Comparison of ENCODE assay signal across 22 cellular contexts in the genomic region with DNA sequence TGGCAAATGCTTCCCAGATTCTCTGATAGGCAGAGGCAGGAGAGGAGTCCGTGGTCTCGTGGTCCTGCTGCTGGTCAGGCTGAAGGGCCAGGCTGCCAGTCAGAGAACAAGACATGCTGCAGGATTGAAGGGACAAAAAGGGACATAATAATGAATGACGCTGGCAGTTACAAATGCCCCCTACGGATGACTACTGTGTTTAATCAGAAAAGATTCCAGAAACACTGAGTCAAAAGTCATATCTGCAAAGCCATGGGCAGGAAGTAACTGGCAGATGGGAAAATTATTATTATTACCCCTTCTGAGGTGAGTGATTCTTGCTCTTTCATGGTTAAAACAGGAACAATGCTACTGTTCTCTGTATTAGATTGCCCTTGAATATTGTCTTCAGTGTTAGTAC. TPM values are rescaled to one million over a fixed set of nuclear protein-coding genes. Genes with fewer than 3 reads are reported as not detected.
DNase-seq lines count a peak whose midpoint lies in the region; TF ChIP-seq lines count a peak whose summit lies in the region.
"Had no signal": no experiment of that assay in that cellular context is flagged by ENCODE, and none has a peak within 500 bp of the region (broad histone marks: within the 10 kb centered on the region; RNA-seq: fewer than 3 reads in every experiment).

No MANE protein-coding gene starts in this region.

- no peaks in the 10 kb centered on the region for H3K36me3 ChIP-seq in GM23248 (ENCODE audit: low read depth)
- no peaks in the 10 kb centered on the region for H3K36me3 ChIP-seq in HAP-1 (replicated peaks)
- H3K36me3 ChIP-seq: SJSA1 had no signal

- in situ Hi-C loops in GM23248 (cut with MboI), result no loop called here
- in situ Hi-C loops in HAP-1 (cut with MboI; ENCODE audit: low sequenced_read_pairs), result no loop called here

- no peak overlapping the region for H3K27ac ChIP-seq in GM23248
- H3K27ac ChIP-seq: C4-2B, KMS-11, SJSA1 had no signal

- no peak overlapping the region for H3K27ac Mint-ChIP-seq in type B pancreatic cell
- H3K27ac Mint-ChIP-seq: GM23338 had no signal

- TF ChIP-seq CTCF in type B pancreatic cell (conservative IDR thresholded peaks at IDR 0.05), result no peak

- H3K27me3 Mint-ChIP-seq in type B pancreatic cell, result no peaks in the 10 kb centered on the region

- no peak overlapping the region for H3K4me2 ChIP-seq in GM23248 (ENCODE audit: unreplicated experiment)
- H3K4me2 ChIP-seq: GM23338, KMS-11 had no signal

- H3K9me2 ChIP-seq in GM23248 (ENCODE audit: insufficient read depth), result no peaks in the 10 kb centered on the region

- H3K4me1 Mint-ChIP-seq in type B pancreatic cell (ENCODE audit: unreplicated experiment), result no peaks in the 10 kb centered on the region
- H3K4me1 Mint-ChIP-seq: GM23338 had no signal

- H3K27me3 ChIP-seq in GM23248 (replicated peaks; ENCODE audit: insufficient read depth), result no peaks in the 10 kb centered on the region
- no peaks in the 10 kb centered on the region for H3K27me3 ChIP-seq in HAP-1 (ENCODE audit: low read depth)
- H3K27me3 ChIP-seq: SJSA1 had no signal

- H3K79me2 ChIP-seq in GM23248 (ENCODE audit: insufficient read depth), result no peaks in the 10 kb centered on the region

- peaks cover 4% of the 10 kb centered on the region for H3K9me3 Mint-ChIP-seq in type B pancreatic cell

- H4K20me1 ChIP-seq in GM23248 (ENCODE audit: insufficient read depth), result no peaks in the 10 kb centered on the region

- H3F3A ChIP-seq in GM23248 (ENCODE audit: insufficient read depth), result no peaks in the 10 kb centered on the region

- no peak overlapping the region for H3K4me3 ChIP-seq in GM23248
- H3K4me3 ChIP-seq in HAP-1, result no peak overlapping the region
- H3K4me3 ChIP-seq: GM23338, SJSA1 had no signal

- H3K4me1 ChIP-seq in GM23248 (ENCODE audit: insufficient read depth) (peaks cover 9% of the 10 kb centered on the region; the same call in 1 of the 2 replicates), HAP-1 (no peaks in the 10 kb centered on the region)

- 0 out of 2 replicates have a peak overlapping the region, but pooled peaks have one; percentile 33 for H2AFZ ChIP-seq in GM23248

- WGBS in GM23248 (ENCODE audit: low coverage in 1 of 2, low lambda C conversion rate in 2 of 2, missing lambda C conversion rate in 2 of 2), 2 experiments, result 52 to 53% methylated on average over 4 of the region's 4 CpGs

- H3K36me3 Mint-ChIP-seq in type B pancreatic cell, result peaks cover 3% of the 10 kb centered on the region

- peak; percentile 61 for DNase-seq in A172 (ENCODE audit: low spot score)
- DNase-seq in GM23248, result peak; percentile 15
- peak; percentile 20 for DNase-seq in astrocyte of the hippocampus (ENCODE audit: low read depth, low spot score)
- DNase-seq in myocyte (ENCODE audit: low read depth), result peak; percentile 39
- DNase-seq in CD1c-positive myeloid dendritic cell (ENCODE audit: extremely low spot score), result no peak
- no peak for DNase-seq in type B pancreatic cell (ENCODE audit: extremely low spot score, unreplicated experiment)
- no peak for DNase-seq in HAP-1 (ENCODE audit: low spot score in 2 of 2)
- no peak for DNase-seq in activated gamma-delta T cell (lab: John Stamatoyannopoulos, UW)
- DNase-seq: 8988T; AML-193; HCEC 1CT; NCI-H1105 treated with DMSO at 0.1 percent for 48 hours; NCI-H2029 treated with DMSO at 0.1 percent for 48 hours; NCI-H345; NCI-H524; NCI-H774; NK-92 treated with Interleukin-12 subunit alpha and Interleukin-12 subunit beta, amount 100 ng/mL, for 24 hours had no signal

- no peaks in the 10 kb centered on the region for H3K9me3 ChIP-seq in GM23248 (ENCODE audit: low read depth)
- H3K9me3 ChIP-seq in HAP-1, result no peaks in the 10 kb centered on the region

- no peak overlapping the region for H3K9ac ChIP-seq in GM23248
- H3K9ac ChIP-seq: KMS-11 had no signal

- H3K4me3 Mint-ChIP-seq in type B pancreatic cell, result no peak overlapping the region
- H3K4me3 Mint-ChIP-seq: GM23338 had no signal

RNA-seq across cellular contexts. Expression of a gene that starts 19.0 kb away (rescaled TPM):
- not detected in 2 replicates for total RNA-seq in A172 (2014; rRNA removed; shearing (Covaris generic))
- total RNA-seq in GM23248 (2014; rRNA removed; shearing (Covaris generic)), result under 0.01 and 0.25 TPM in 2 replicates
- not detected in 2 replicates for polyA plus RNA-seq in GM23248 (2016; fragmentation: Nextera tagmentation; extraction: Ambion mirVana)
- 0.16 TPM in 1 of 2 replicates, not detected in the other for total RNA-seq in myocyte
- 0.03 TPM for polyA plus RNA-seq in myocyte (2012)
- 2.8 and 7.2 TPM in 2 replicates for total RNA-seq in type B pancreatic cell (ENCODE audit: low replicate concordance)
- total RNA-seq: GM23338, SJSA1 had no signal
- polyA plus RNA-seq: AG04450, GM23338 had no signal

RNA-seq across cellular contexts. Expression of a gene that starts 58.3 kb away (rescaled TPM):
- total RNA-seq in A172 (2014; rRNA removed; shearing (Covaris generic)), result 38.9 and 39.1 TPM in 2 replicates
- 13.7 and 16.4 TPM in 2 replicates for total RNA-seq in GM23248 (2014; rRNA removed; shearing (Covaris generic))
- polyA plus RNA-seq in GM23248 (2016; fragmentation: Nextera tagmentation; extraction: Ambion mirVana), result 21.4 and 22.3 TPM in 2 replicates
- total RNA-seq in myocyte (5.5 and 7.0 TPM in 2 replicates), type B pancreatic cell (ENCODE audit: low replicate concordance) (35.8 and 54.9 TPM in 2 replicates)
- 6.4 TPM for polyA plus RNA-seq in myocyte (2012)

Comparison
In these comparisons a context has a peak if more than half of its experiments do, and no peak if none do; other contexts are left out.
1. DNase-seq: peak in A172 (single experiment), GM23248 (single experiment), astrocyte of the hippocampus (single experiment) and myocyte (single experiment); none in CD1c-positive myeloid dendritic cell (single experiment), type B pancreatic cell (single experiment), HAP-1 (0 of 2) and activated gamma-delta T cell (single experiment).